In the genomic region with DNA sequence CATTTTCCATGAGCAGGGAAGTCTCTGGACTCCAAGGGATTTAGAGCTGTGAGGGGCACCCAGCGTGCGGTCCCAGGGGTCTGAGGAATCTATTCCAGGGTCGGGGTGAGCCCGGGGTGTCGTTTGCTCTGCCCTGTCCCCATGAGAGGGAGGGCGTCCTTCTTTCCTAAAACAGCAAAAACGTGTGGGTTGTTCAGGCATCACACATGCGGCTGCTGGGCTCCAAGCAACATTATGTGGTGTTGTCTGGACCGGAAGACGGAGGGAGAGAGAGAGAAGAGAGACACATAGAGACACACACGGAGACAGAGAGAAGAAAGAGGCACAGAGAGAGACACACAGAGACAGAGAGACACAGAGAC, we compare ENCODE assay signal across 27 cellular contexts. TPM values are rescaled to one million over a fixed set of nuclear protein-coding genes. Genes with fewer than 3 reads are reported as not detected.
DNase-seq lines count a peak whose midpoint lies in the region; ATAC-seq, FAIRE-seq and TF ChIP-seq lines count a peak whose summit lies in the region.
"Had no signal": no experiment of that assay in that cellular context is flagged by ENCODE, and none has a peak within 500 bp of the region (broad histone marks: within the 10 kb centered on the region; RNA-seq: fewer than 3 reads in every experiment).

No MANE protein-coding gene starts in this region.

- DNase-seq in HepG2 (ENCODE audit: low spot score), result no peak
- no peak for DNase-seq in right lobe of liver
- DNase-seq in heart right ventricle, result no peak
- DNase-seq in cerebellum (ENCODE audit: low spot score), result no peak
- no peak for DNase-seq in iPS-NIHi11 (ENCODE audit: low spot score)
- no peak for DNase-seq in AG20443 (ENCODE audit: low spot score)
- DNase-seq in activated CD4-positive, alpha-beta T cell treated with anti-CD3 and anti-CD28 coated beads for 4 hours, result no peak
- DNase-seq: 8988T; activated T-cell treated with anti-CD3 and anti-CD28 coated beads, Interleukin-2, amount 50 U/mL, for 1 hour; brain microvascular endothelial cell; GDM1; glutamatergic neuron; NCI-H1048; NCI-H187 treated with DMSO at 0.1 percent for 48 hours; NCI-H526 treated with DMSO at 0.1 percent for 48 hours; sigmoid colon; stomach; T-helper 1 cell had no signal

- no peak for FAIRE-seq in HepG2 (lab: Jason Lieb, UNC)
- FAIRE-seq: endometrium, H1, pancreas, RCC 7860 had no signal

- ATAC-seq in HepG2, result peak; percentile 19; the same call in 2 of the 3 replicates
- no peak for ATAC-seq in right lobe of liver
- ATAC-seq in heart right ventricle, result peak in 6 of 8 donors; percentile 39 to 61 (median 55)
- ATAC-seq: natural killer cell treated with Interleukin-12 subunit alpha and Interleukin-12 subunit beta and Interleukin-15 and Interleukin-18, amount 100 ng/mL, for 72 hours had no signal

- H3K27me3 ChIP-seq in HepG2 (ENCODE audit: control insufficient read depth in 1 of 2, insufficient read depth in 2 of 2, low read length in 2 of 2) (peaks cover 5 to 49% of the 10 kb centered on the region in 2 experiments; a peak in 3 of 5 replicates), right lobe of liver (no peaks in the 10 kb centered on the region), heart right ventricle (peaks cover 0 to 37% (median 22%) of the 10 kb centered on the region in 7 donors), parathyroid adenoma (ENCODE audit: control insufficient read depth, insufficient read depth, low read length) (no peaks in the 10 kb centered on the region)
- H3K27me3 ChIP-seq: adrenal gland, brain microvascular endothelial cell, sigmoid colon, SJSA1 had no signal

- H3K4me1 ChIP-seq in HepG2 (ENCODE audit: insufficient read depth, low read length) (no peaks in the 10 kb centered on the region), right lobe of liver (no peaks in the 10 kb centered on the region), heart right ventricle (peaks cover 0 to 26% (median 5%) of the 10 kb centered on the region in 9 donors), parathyroid adenoma (no peaks in the 10 kb centered on the region)
- H3K4me1 ChIP-seq: adrenal gland, pancreas, stomach had no signal

- 0 out of 2 replicates have a peak, but pooled peaks cover 2% of the 10 kb centered on the region for H4K20me1 ChIP-seq in HepG2 (ENCODE audit: insufficient read depth, low read length)

- 4% methylated on average over 8 of the region's 11 CpGs for WGBS in HepG2 (ENCODE audit: low lambda C conversion rate)
- 51% methylated on average over 8 of the region's 11 CpGs for WGBS in right lobe of liver (ENCODE audit: insufficient coverage, low coverage, low lambda C conversion rate, missing lambda C conversion rate)
- WGBS in heart right ventricle, 2 donors, result 62 to 64% methylated on average over 11 of the region's 11 CpGs

- no peaks in the 10 kb centered on the region for H3K9me3 ChIP-seq in HepG2 (ENCODE audit: low read length)
- no peaks in the 10 kb centered on the region for H3K9me3 ChIP-seq in right lobe of liver
- peaks cover 0 to 4% (median 0%) of the 10 kb centered on the region in 11 donors for H3K9me3 ChIP-seq in heart right ventricle
- no peaks in the 10 kb centered on the region for H3K9me3 ChIP-seq in parathyroid adenoma (ENCODE audit: control insufficient read depth, low read length)
- H3K9me3 ChIP-seq: adrenal gland, pancreas, sigmoid colon, SJSA1 had no signal

- H3K27ac ChIP-seq in HepG2 (ENCODE audit: extremely low read length, insufficient read depth, low read length), result no peak overlapping the region
- H3K27ac ChIP-seq in right lobe of liver, result no peak overlapping the region
- peak overlapping the region; percentile 28 to 75 (median 60) for H3K27ac ChIP-seq in heart right ventricle
- no peak overlapping the region for H3K27ac ChIP-seq in parathyroid adenoma
- H3K27ac ChIP-seq: adrenal gland, brain microvascular endothelial cell, pancreas, sigmoid colon, SJSA1, stomach had no signal

- TF ChIP-seq CTCF in HepG2 (CRISPR knock-in tag; IDR thresholded peaks at IDR 0.05), result no peak
- TF ChIP-seq CTCF in right lobe of liver (IDR thresholded peaks at IDR 0.05), result no peak
- TF ChIP-seq CTCF in heart right ventricle (IDR thresholded peaks at IDR 0.05), result no peak
- TF ChIP-seq CTCF in parathyroid adenoma (IDR thresholded peaks at IDR 0.05), result no peak

- intact Hi-C loops in HepG2 (cut with micrococcal nuclease; ENCODE audit: unreplicated experiment) (no loop called here), right lobe of liver (cut with DNase I) (no loop called here), heart right ventricle (cut with DNase I) (no loop called here)

- H3K9ac ChIP-seq in HepG2 (ENCODE audit: insufficient read depth, low read depth, low read length), result no peak overlapping the region
- H3K9ac ChIP-seq in parathyroid adenoma, result no peak overlapping the region

- CTCF ChIA-PET in HepG2 (lab: Yijun Ruan, JAX; ENCODE audit: low intra/inter-chr PET ratio, low total read pairs), result no interaction called here

- H3K36me3 ChIP-seq in HepG2 (replicated peaks in 1 of 2; ENCODE audit: control insufficient read depth in 1 of 2, insufficient read depth in 2 of 2, low read length in 2 of 2), result no peaks in the 10 kb centered on the region
- H3K36me3 ChIP-seq in right lobe of liver, result no peaks in the 10 kb centered on the region
- H3K36me3 ChIP-seq in heart right ventricle, result no peaks in the 10 kb centered on the region
- no peaks in the 10 kb centered on the region for H3K36me3 ChIP-seq in parathyroid adenoma (ENCODE audit: control insufficient read depth, insufficient read depth, low read length)
- H3K36me3 ChIP-seq: adrenal gland, brain microvascular endothelial cell, pancreas, sigmoid colon, SJSA1, stomach had no signal

- H3K4me2 ChIP-seq in HepG2 (ENCODE audit: low read depth, low read length) (no peak overlapping the region), parathyroid adenoma (ENCODE audit: low read length) (no peak overlapping the region)

- no peak overlapping the region for H2AFZ ChIP-seq in HepG2 (ENCODE audit: low read length)
- peak overlapping the region; percentile 38 for H2AFZ ChIP-seq in parathyroid adenoma

- no TSS peak for BruUV-seq in HepG2 (replicated peaks; lab: Mats Ljungman, UMichigan)

- TF ChIP-seq EP300 in HepG2 (IDR thresholded peaks at IDR 0.05; ENCODE audit: low read depth in 2 of 2, low read length in 2 of 2), result no peak
- TF ChIP-seq EP300 in HepG2 (CRISPR knock-in tag; IDR thresholded peaks at IDR 0.05; ENCODE audit: borderline replicate concordance), result no peak

- in situ Hi-C loops in HepG2 (cut with HindIII; ENCODE audit: extremely low pct_ligation_motif_present, low pct_unique_long_range_greater_than_20kb), result no loop called here

- no peaks in the 10 kb centered on the region for H3K79me2 ChIP-seq in HepG2 (ENCODE audit: insufficient read depth, low read length)
- H3K79me2 ChIP-seq in parathyroid adenoma, result no peaks in the 10 kb centered on the region

- TF ChIP-seq RAD21 in HepG2 (CRISPR knock-in tag; IDR thresholded peaks at IDR 0.05), result no peak

- no peak for TF ChIP-seq POLR2A in HepG2 (IDR thresholded peaks at IDR 0.05; ENCODE audit: insufficient read depth in 1 of 2, low read depth in 2 of 2, low read length in 2 of 2)
- TF ChIP-seq POLR2A in right lobe of liver (IDR thresholded peaks at IDR 0.05), result no peak

- H3K4me3 ChIP-seq in HepG2 (replicated peaks in 1 of 3; ENCODE audit: insufficient read depth in 1 of 3, low read depth in 2 of 3, low read length in 3 of 3), result no peak overlapping the region
- no peak overlapping the region for H3K4me3 ChIP-seq in right lobe of liver
- no peak overlapping the region for H3K4me3 ChIP-seq in heart right ventricle
- no peak overlapping the region for H3K4me3 ChIP-seq in parathyroid adenoma (ENCODE audit: low read depth, low read length)
- H3K4me3 ChIP-seq: adrenal gland, pancreas, sigmoid colon, SJSA1, stomach had no signal

- POLR2A ChIA-PET in HepG2 (lab: Yijun Ruan, JAX), result no interaction called here

TF ChIP-seq in HepG2, 621 proteins besides CTCF, POLR2A, EP300 and RAD21 (continues in another document):
- TF ChIP-seq ZNF3 (CRISPR knock-in tag; IDR thresholded peaks at IDR 0.05), result no peak

RNA-seq across cellular contexts. Expression of gene COL5A1, which starts 42.7 kb away (rescaled TPM):
- total RNA-seq in HepG2 (2016; rRNA removed; fragmentation: Illumina TruSeq; extraction: Trizol), result not detected in 2 replicates
- not detected in 2 replicates for total RNA-seq in HepG2 (2016; cell fraction: cytosol; rRNA removed; fragmentation: Illumina TruSeq; extraction: Trizol; ENCODE audit: low read depth)
- not detected in 2 replicates for total RNA-seq in HepG2 (2016; cell fraction: insoluble cytoplasmic fraction; rRNA removed; fragmentation: Illumina TruSeq; extraction: Trizol)
- total RNA-seq in HepG2 (2016; cell fraction: membrane; rRNA removed; fragmentation: Illumina TruSeq; extraction: Trizol), result not detected in 2 replicates
- not detected in 2 replicates for total RNA-seq in HepG2 (2016; cell fraction: nucleus; rRNA removed; fragmentation: Illumina TruSeq; extraction: Trizol)
- under 0.01 TPM in 1 of 2 replicates, not detected in the other for polyA plus RNA-seq in HepG2 (2011; rRNA removed)
- under 0.01 TPM in 1 of 2 replicates, not detected in the other for polyA plus RNA-seq in HepG2 (2011; cell fraction: cytosol; rRNA removed)
- 0.07 and 0.08 TPM in 2 replicates for polyA plus RNA-seq in HepG2 (2011; cell fraction: nucleus; rRNA removed)
- not detected in 2 replicates for polyA plus RNA-seq in HepG2 (2012)
- not detected in 2 replicates for polyA plus RNA-seq in HepG2 (2016; cell fraction: cytosol; fragmentation: Illumina TruSeq; extraction: Trizol; ENCODE audit: low read depth)
- not detected in 2 replicates for polyA plus RNA-seq in HepG2 (2016; cell fraction: insoluble cytoplasmic fraction; fragmentation: Illumina TruSeq; extraction: Trizol; ENCODE audit: low read depth)
- not detected in 2 replicates for polyA plus RNA-seq in HepG2 (2016; cell fraction: membrane; fragmentation: Illumina TruSeq; extraction: Trizol; ENCODE audit: low read depth)
- polyA plus RNA-seq in HepG2 (2016; cell fraction: nucleus; fragmentation: Illumina TruSeq; extraction: Trizol; ENCODE audit: insufficient read depth, low read depth), result 0.19 TPM in 1 of 2 replicates, not detected in the other
- 0.04 and 20.3 TPM in 2 replicates for polyA minus RNA-seq in HepG2 (2011; rRNA and poly(A)+ RNA removed; ENCODE audit: low replicate concordance)
- polyA minus RNA-seq in HepG2 (2011; cell fraction: cytosol; rRNA and poly(A)+ RNA removed), result 0.20 TPM in 1 of 2 replicates, not detected in the other
- polyA minus RNA-seq in HepG2 (2011; cell fraction: nucleus; rRNA and poly(A)+ RNA removed), result not detected in 2 replicates
- 10 to 100 TPM in 2 of 6 experiments, 1 to 10 TPM in 4; 1.5 to 17.0 (median 7.7) TPM for total RNA-seq in right lobe of liver
- total RNA-seq in heart right ventricle, result 10 to 100 TPM in 7 of 10 donors, 1 to 10 TPM in 3; 8.1 to 60.0 (median 12.2) TPM
- 10 to 100 TPM; 13.8 to 19.7 TPM for polyA plus RNA-seq in heart right ventricle
- total RNA-seq in cerebellum, result 27.7 TPM
- total RNA-seq: B cell; natural killer cell treated with Interleukin-12 subunit alpha and Interleukin-12 subunit beta and Interleukin-15 and Interleukin-18, amount 100 ng/mL, for 72 hours had no signal

Comparison
In these comparisons a context has a peak if more than half of its experiments do, and no peak if none do; other contexts are left out.
1. ATAC-seq: peak in HepG2 (single experiment) and heart right ventricle (6 of 8); none in right lobe of liver (0 of 4).
2. H3K27ac ChIP-seq: peak in heart right ventricle (10 of 10); none in HepG2 (single experiment), right lobe of liver (0 of 3) and parathyroid adenoma (single experiment).